In genomic region chr11:829116-829945, GRCh38 we compare ENCODE assay signal across 6 cellular contexts. TPM values are rescaled to one million over a fixed set of nuclear protein-coding genes. Genes with fewer than 3 reads are reported as not detected.
A peak's percentile ranks its signal among the peaks of the same experiment; 100 is the strongest.
DNase-seq lines count a peak whose midpoint lies in the region; ATAC-seq, FAIRE-seq and TF ChIP-seq lines count a peak whose summit lies in the region.

No MANE protein-coding gene starts in this region.

- peaks cover 44% of the 10 kb centered on the region for H4K20me1 ChIP-seq in astrocyte (ENCODE audit: insufficient read depth, low read length)

- H3K9me3 Mint-ChIP-seq in astrocyte (ENCODE audit: unreplicated experiment) (no peaks in the 10 kb centered on the region), naive B cell (no peaks in the 10 kb centered on the region)

- H3K4me3 ChIP-seq in astrocyte (ENCODE audit: insufficient read depth, low read depth, low read length): peak overlapping the region; percentile 41

- H3K36me3 ChIP-seq in astrocyte (ENCODE audit: insufficient read depth, low read length): no peaks in the 10 kb centered on the region

- FAIRE-seq in astrocyte (lab: Jason Lieb, UNC): no peak

- no peak overlapping the region for H3K27ac ChIP-seq in astrocyte (ENCODE audit: low read depth, low read length)

- peak overlapping the region; percentile 19 for H3K9ac ChIP-seq in astrocyte (ENCODE audit: low read length)

- peak overlapping the region; percentile 96 for H3K4me2 ChIP-seq in astrocyte (ENCODE audit: low read length)

- H3K27me3 ChIP-seq in astrocyte (ENCODE audit: insufficient read depth, low read length): no peaks in the 10 kb centered on the region

- peaks cover 47% of the 10 kb centered on the region for H3K4me1 ChIP-seq in astrocyte (ENCODE audit: insufficient read depth, low read length)

- H3K27ac Mint-ChIP-seq in astrocyte (ENCODE audit: unreplicated experiment): no peak overlapping the region
- H3K27ac Mint-ChIP-seq in naive B cell: no peak overlapping the region

- no peak for TF ChIP-seq CTCF in astrocyte (IDR thresholded peaks at IDR 0.05; ENCODE audit: insufficient read depth, low read depth, low read length)

- H3K4me3 Mint-ChIP-seq in astrocyte (ENCODE audit: unreplicated experiment) (no peak overlapping the region), naive B cell (peak overlapping the region; percentile 75 to 87 (median 79))

- peaks cover 2% of the 10 kb centered on the region for H3K36me3 Mint-ChIP-seq in astrocyte (ENCODE audit: low read depth, unreplicated experiment)
- peaks cover 0 to 7% of the 10 kb centered on the region in 2 donors for H3K36me3 Mint-ChIP-seq in naive B cell

- H2AFZ ChIP-seq in astrocyte (ENCODE audit: low read depth, low read length): peak overlapping the region; percentile 55

- ATAC-seq in naive B cell (ENCODE audit: low read depth in 2 of 2): peak in 1 of 2 donors; percentile 7

- peaks cover 11% of the 10 kb centered on the region for H3K27me3 Mint-ChIP-seq in astrocyte (ENCODE audit: low read depth, unreplicated experiment)
- peaks cover 16 to 50% (median 29%) of the 10 kb centered on the region in 3 donors for H3K27me3 Mint-ChIP-seq in naive B cell

- no peaks in the 10 kb centered on the region for H3K9me3 ChIP-seq in astrocyte (ENCODE audit: insufficient read depth, low read depth, low read length)

- peaks cover 19% of the 10 kb centered on the region for H3K79me2 ChIP-seq in astrocyte (ENCODE audit: insufficient read depth, low read length)

- H3K4me1 Mint-ChIP-seq in astrocyte (ENCODE audit: low read depth, unreplicated experiment): peaks cover 11% of the 10 kb centered on the region
- H3K4me1 Mint-ChIP-seq in naive B cell: peaks cover 34 to 48% (median 36%) of the 10 kb centered on the region in 3 donors

- DNase-seq in GF-D8 (lab: John Stamatoyannopoulos, UW) (peak; percentile 7), astrocyte (ENCODE audit: low read depth) (no peak), naive B cell (no peak), foreskin melanocyte (no peak), Kasumi-1 (lab: John Stamatoyannopoulos, UW) (no peak), NCI-H1092 treated with DMSO at 0.1 percent for 48 hours (lab: John Stamatoyannopoulos, UW) (no peak)

RNA-seq across cellular contexts. Expression of gene CRACR2B, which starts 1.6 kb away (rescaled TPM):
- total RNA-seq in astrocyte: 2.6 TPM in 2 replicates
- polyA plus RNA-seq in naive B cell (ENCODE audit: low read depth in 6 of 6): under 1 TPM in 3 of 6 donors, not detected in 3; 0.41 to 1.00 (median 0.55) TPM

RNA-seq across cellular contexts. Expression of gene CD151, which starts 3.4 kb away (rescaled TPM):
- total RNA-seq in astrocyte: 414 and 421 TPM in 2 replicates
- polyA plus RNA-seq in naive B cell (ENCODE audit: low read depth in 6 of 6): 1 to 10 TPM; 1.2 to 5.8 (median 3.2) TPM

RNA-seq across cellular contexts. Expression of gene PNPLA2, which starts 10.6 kb away (rescaled TPM):
- 46.8 and 50.8 TPM in 2 replicates for total RNA-seq in astrocyte
- polyA plus RNA-seq in naive B cell (ENCODE audit: low read depth in 6 of 6): 10 to 100 TPM; 13.0 to 49.9 (median 26.9) TPM

RNA-seq across cellular contexts. Expression of gene POLR2L, which starts 13.0 kb away (rescaled TPM):
- total RNA-seq in astrocyte: 194 and 212 TPM in 2 replicates
- polyA plus RNA-seq in naive B cell (ENCODE audit: low read depth in 6 of 6): 10 to 100 TPM; 41.3 to 68.4 (median 55.9) TPM

RNA-seq across cellular contexts. Expression of gene TSPAN4, which starts 13.3 kb away (rescaled TPM):
- 69.5 and 75.5 TPM in 2 replicates for total RNA-seq in astrocyte
- polyA plus RNA-seq in naive B cell (ENCODE audit: low read depth in 6 of 6): 1 to 10 TPM in 5 of 6 donors, not detected in 1; 1.5 to 3.4 (median 2.8) TPM
